In genomic region chr6:129517288-129517687, GRCh38 we compare ENCODE assay signal across 17 cellular contexts.
"Had no signal": no experiment of that assay in that cellular context is flagged by ENCODE, and none has a peak within 500 bp of the region (broad histone marks: within the 10 kb centered on the region; RNA-seq: fewer than 3 reads in every experiment).

No MANE protein-coding gene starts in this region.

- H3K4me3 ChIP-seq: ascending aorta, cardiac muscle cell, lung, thyroid gland, vagina had no signal

- H3K27ac ChIP-seq: ascending aorta, cardiac muscle cell, thyroid gland, vagina, VCaP had no signal

- H3K9me3 ChIP-seq: ascending aorta, thyroid gland, vagina had no signal

- H3K36me3 ChIP-seq: thyroid gland, vagina had no signal

- H3K27me3 ChIP-seq: ascending aorta, cardiac muscle cell, thyroid gland, vagina had no signal

- ATAC-seq: stimulated activated naive B cell treated with anti-CD40 and anti-IgM and Interleukin-4, amounts not matched to agents 10 μg/mL and 1 μg/mL and 100 μg/mL, for 72 hours had no signal

- DNase-seq: activated CD4-positive, alpha-beta T cell treated with anti-CD3 and anti-CD28 coated beads for 1 hour; activated CD4-positive, alpha-beta T cell treated with anti-CD3 and anti-CD28 coated beads, Interleukin-2, amount 50 U/mL, for 4 hours; activated naive CD4-positive, alpha-beta T cell treated with Interleukin-2 at 50 U/mL for 16 hours; activated T-cell treated with anti-CD3 and anti-CD28 coated beads for 4 hours; islet precursor cell; posterior cingulate gyrus; stimulated activated CD4-positive, alpha-beta T cell treated with anti-CD3 and anti-CD28 coated beads, Interleukin-15, amount 100 ng/mL, for 24 hours; stimulated activated CD4-positive, alpha-beta T cell treated with anti-CD3 and anti-CD28 coated beads, Interleukin-4, amount 100 ng/mL, for 1 hour; stimulated activated naive B cell treated with anti-CD40 and anti-IgM and Interleukin-4, amounts not matched to agents 10 μg/mL and 1 μg/mL and 100 μg/mL, for 72 hours; T-helper 1 cell; T1000; thyroid gland had no signal

- H3K4me1 ChIP-seq: ascending aorta, vagina had no signal
